In genomic region chr3:56682458-56683121, GRCh38 we compare ENCODE assay signal across 8 cellular contexts. TPM values are rescaled to one million over a fixed set of nuclear protein-coding genes. Genes with fewer than 3 reads are reported as not detected.
DNase-seq lines count a peak whose midpoint lies in the region; ATAC-seq and TF ChIP-seq lines count a peak whose summit lies in the region.

No MANE protein-coding gene starts in this region.

- H3K4me1 ChIP-seq in thymus (ENCODE audit: control insufficient read depth, insufficient read depth, low read length): peaks cover 4% of the 10 kb centered on the region

- TF ChIP-seq CTCF in glutamatergic neuron (IDR thresholded peaks at IDR 0.05; ENCODE audit: partially characterized antibody, unreplicated experiment) (no peak), osteocyte (IDR thresholded peaks at IDR 0.05) (peak; percentile 15)

- peak; percentile 83 for DNase-seq in G401 (ENCODE audit: low spot score)
- peak; percentile 35 for DNase-seq in GOT3 (lab: John Stamatoyannopoulos, UW)
- peak; percentile 66 for DNase-seq in LoVo (ENCODE audit: low spot score)
- DNase-seq in glutamatergic neuron: peak; percentile 82
- peak; percentile 91 for DNase-seq in osteocyte (ENCODE audit: extremely low spot score, unreplicated experiment)

- H3K27ac Mint-ChIP-seq in activated naive CD8-positive, alpha-beta T cell: peak overlapping the region; percentile 95
- H3K27ac Mint-ChIP-seq in glutamatergic neuron (ENCODE audit: unreplicated experiment) (peak overlapping the region; percentile 95), osteocyte (ENCODE audit: unreplicated experiment) (peak overlapping the region; percentile 97)

- peak overlapping the region; percentile 100 for H3K27ac ChIP-seq in thymus (ENCODE audit: low read depth)

- in situ Hi-C loops in G401 (cut with HindIII; ENCODE audit: low sequenced_read_pairs): no loop called here

- no peaks in the 10 kb centered on the region for H3K9me3 ChIP-seq in thymus (ENCODE audit: control insufficient read depth)

- H3K27me3 ChIP-seq in thymus (ENCODE audit: control insufficient read depth, insufficient read depth): no peaks in the 10 kb centered on the region

- peaks cover 3% of the 10 kb centered on the region for H3K36me3 ChIP-seq in thymus (ENCODE audit: control insufficient read depth, insufficient read depth)

- peaks cover 16% of the 10 kb centered on the region for H3K36me3 Mint-ChIP-seq in activated naive CD8-positive, alpha-beta T cell
- H3K36me3 Mint-ChIP-seq in glutamatergic neuron (ENCODE audit: unreplicated experiment) (peaks cover 7% of the 10 kb centered on the region), osteocyte (ENCODE audit: unreplicated experiment) (peaks cover 19% of the 10 kb centered on the region)

- H3K4me3 Mint-ChIP-seq in activated naive CD8-positive, alpha-beta T cell: peak overlapping the region; percentile 95
- H3K4me3 Mint-ChIP-seq in glutamatergic neuron (ENCODE audit: unreplicated experiment): peak overlapping the region; percentile 90
- peak overlapping the region; percentile 94 for H3K4me3 Mint-ChIP-seq in osteocyte (ENCODE audit: unreplicated experiment)

- WGBS in thymus: under 1% methylated on average over 58 of the region's 58 CpGs

- H3K27me3 Mint-ChIP-seq in activated naive CD8-positive, alpha-beta T cell: no peaks in the 10 kb centered on the region
- H3K27me3 Mint-ChIP-seq in glutamatergic neuron (ENCODE audit: unreplicated experiment): peaks cover 14% of the 10 kb centered on the region
- no peaks in the 10 kb centered on the region for H3K27me3 Mint-ChIP-seq in osteocyte (ENCODE audit: unreplicated experiment)

- peaks cover 42% of the 10 kb centered on the region for H3K4me1 Mint-ChIP-seq in activated naive CD8-positive, alpha-beta T cell (ENCODE audit: low read depth)
- H3K4me1 Mint-ChIP-seq in glutamatergic neuron (ENCODE audit: low read depth, unreplicated experiment): peaks cover 5% of the 10 kb centered on the region
- peaks cover 31% of the 10 kb centered on the region for H3K4me1 Mint-ChIP-seq in osteocyte (ENCODE audit: unreplicated experiment)

- H3K4me3 ChIP-seq in thymus (ENCODE audit: low read length): peak overlapping the region; percentile 76

- H3K9me3 Mint-ChIP-seq in activated naive CD8-positive, alpha-beta T cell (ENCODE audit: low read depth): no peaks in the 10 kb centered on the region
- peaks cover 11% of the 10 kb centered on the region for H3K9me3 Mint-ChIP-seq in glutamatergic neuron (ENCODE audit: unreplicated experiment)
- peaks cover 4% of the 10 kb centered on the region for H3K9me3 Mint-ChIP-seq in osteocyte (ENCODE audit: unreplicated experiment)

- ATAC-seq in SK-N-SH treated with all-trans-retinoic acid at 6 μM for 48 hours: peak; percentile 88

TF ChIP-seq in SK-N-SH treated with all-trans-retinoic acid at 6 μM for 48 hours, 23 proteins besides CTCF, POLR2A, EP300 and RAD21:
- TF ChIP-seq CSRNP3 (CRISPR knock-in tag; IDR thresholded peaks at IDR 0.05): no peak
- no peak for TF ChIP-seq GLIS3 (CRISPR knock-in tag; IDR thresholded peaks at IDR 0.05)
- TF ChIP-seq, protein P1, sequence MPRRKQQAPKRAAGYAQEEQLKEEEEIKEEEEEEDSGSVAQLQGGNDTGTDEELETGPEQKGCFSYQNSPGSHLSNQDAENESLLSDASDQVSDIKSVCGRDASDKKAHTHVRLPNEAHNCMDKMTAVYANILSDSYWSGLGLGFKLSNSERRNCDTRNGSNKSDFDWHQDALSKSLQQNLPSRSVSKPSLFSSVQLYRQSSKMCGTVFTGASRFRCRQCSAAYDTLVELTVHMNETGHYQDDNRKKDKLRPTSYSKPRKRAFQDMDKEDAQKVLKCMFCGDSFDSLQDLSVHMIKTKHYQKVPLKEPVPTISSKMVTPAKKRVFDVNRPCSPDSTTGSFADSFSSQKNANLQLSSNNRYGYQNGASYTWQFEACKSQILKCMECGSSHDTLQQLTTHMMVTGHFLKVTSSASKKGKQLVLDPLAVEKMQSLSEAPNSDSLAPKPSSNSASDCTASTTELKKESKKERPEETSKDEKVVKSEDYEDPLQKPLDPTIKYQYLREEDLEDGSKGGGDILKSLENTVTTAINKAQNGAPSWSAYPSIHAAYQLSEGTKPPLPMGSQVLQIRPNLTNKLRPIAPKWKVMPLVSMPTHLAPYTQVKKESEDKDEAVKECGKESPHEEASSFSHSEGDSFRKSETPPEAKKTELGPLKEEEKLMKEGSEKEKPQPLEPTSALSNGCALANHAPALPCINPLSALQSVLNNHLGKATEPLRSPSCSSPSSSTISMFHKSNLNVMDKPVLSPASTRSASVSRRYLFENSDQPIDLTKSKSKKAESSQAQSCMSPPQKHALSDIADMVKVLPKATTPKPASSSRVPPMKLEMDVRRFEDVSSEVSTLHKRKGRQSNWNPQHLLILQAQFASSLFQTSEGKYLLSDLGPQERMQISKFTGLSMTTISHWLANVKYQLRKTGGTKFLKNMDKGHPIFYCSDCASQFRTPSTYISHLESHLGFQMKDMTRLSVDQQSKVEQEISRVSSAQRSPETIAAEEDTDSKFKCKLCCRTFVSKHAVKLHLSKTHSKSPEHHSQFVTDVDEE (CRISPR knock-in tag; IDR thresholded peaks at IDR 0.05): no peak
- no peak for TF ChIP-seq ZNF70 (CRISPR knock-in tag; IDR thresholded peaks at IDR 0.05)
- TF ChIP-seq CREB5 (CRISPR knock-in tag; IDR thresholded peaks at IDR 0.05; ENCODE audit: low read depth): no peak
- no peak for TF ChIP-seq TOX (CRISPR knock-in tag; IDR thresholded peaks at IDR 0.05; ENCODE audit: borderline replicate concordance)
- no peak for TF ChIP-seq ZNF565 (CRISPR knock-in tag; conservative IDR thresholded peaks at IDR 0.05; ENCODE audit: low read depth)
- TF ChIP-seq TCF4 (CRISPR knock-in tag; IDR thresholded peaks at IDR 0.05; ENCODE audit: borderline replicate concordance): no peak
- no peak for TF ChIP-seq PATZ1 (CRISPR knock-in tag; IDR thresholded peaks at IDR 0.05; ENCODE audit: borderline replicate concordance)
- no peak for TF ChIP-seq ESRRG (CRISPR knock-in tag; IDR thresholded peaks at IDR 0.05)
- TF ChIP-seq CSDC2 (CRISPR knock-in tag; IDR thresholded peaks at IDR 0.05): no peak
- TF ChIP-seq OSR1 (CRISPR knock-in tag; IDR thresholded peaks at IDR 0.05): no peak
- TF ChIP-seq PPARA (CRISPR knock-in tag; IDR thresholded peaks at IDR 0.05; ENCODE audit: borderline replicate concordance): no peak
- no peak for TF ChIP-seq ARNTL (CRISPR knock-in tag; IDR thresholded peaks at IDR 0.05; ENCODE audit: borderline replicate concordance, low read depth)
- TF ChIP-seq ZFP30 (CRISPR knock-in tag; IDR thresholded peaks at IDR 0.05): no peak
- no peak for TF ChIP-seq BACH2 (CRISPR knock-in tag; IDR thresholded peaks at IDR 0.05; ENCODE audit: borderline replicate concordance)

RNA-seq across cellular contexts. Expression of gene TASOR, which starts 0.5 kb away (rescaled TPM):
- 37.0 and 83.3 TPM in 2 replicates for total RNA-seq in G401 (2014; rRNA removed; shearing (Covaris generic))
- total RNA-seq in glutamatergic neuron (ENCODE audit: unreplicated experiment) (45.6 TPM), osteocyte (60.2 and 65.9 TPM in 2 replicates)
- 55.7 TPM for polyA plus RNA-seq in thymus

Comparison
In these comparisons a context has a peak if more than half of its experiments do, and no peak if none do; other contexts are left out.
1. Peak in every context shown above with its lines: DNase-seq, ATAC-seq, H3K4me3 ChIP-seq and H3K27ac ChIP-seq.
2. DNase-seq: peak in every context shown above with its lines; median percentile 91 in osteocyte; 83 in G401; 82 in glutamatergic neuron; 66 in LoVo; 35 in GOT3.